18 cellular contexts compared by ENCODE assay signal in genomic region chr17:45368661-45369060, GRCh38. TPM values are rescaled to one million over a fixed set of nuclear protein-coding genes. Genes with fewer than 3 reads are reported as not detected.
DNase-seq lines count a peak whose midpoint lies in the region; ATAC-seq and TF ChIP-seq lines count a peak whose summit lies in the region.
"Had no signal": no experiment of that assay in that cellular context is flagged by ENCODE, and none has a peak within 500 bp of the region (broad histone marks: within the 10 kb centered on the region; RNA-seq: fewer than 3 reads in every experiment).

No MANE protein-coding gene starts in this region.

- H3K27ac Mint-ChIP-seq in osteocyte (ENCODE audit: unreplicated experiment) (peak overlapping the region; percentile 72), nephron progenitor cell (no peak overlapping the region)
- H3K27ac Mint-ChIP-seq: activated naive CD4-positive, alpha-beta T cell treated with anti-CD3 and anti-CD28 coated beads, Interleukin-2, amount 50 U/mL, for 24 hours; B cell had no signal

- H3K27me3 Mint-ChIP-seq in osteocyte (ENCODE audit: unreplicated experiment) (no peaks in the 10 kb centered on the region), nephron progenitor cell (ENCODE audit: low read depth, poor library complexity) (peaks cover 25% of the 10 kb centered on the region)

- DNase-seq in BJ (ENCODE audit: low read depth) (peak; percentile 87), RPMI7951 (ENCODE audit: low read depth) (peak; percentile 36), ecto neural progenitor cell (ENCODE audit: low spot score) (peak; percentile 11), osteocyte (ENCODE audit: extremely low spot score, unreplicated experiment) (no peak), NCI-H1417 treated with DMSO at 0.1 percent for 48 hours (lab: John Stamatoyannopoulos, UW) (no peak), nephron progenitor cell (no peak), GM19240 (ENCODE audit: insufficient read length, low spot score) (no peak)
- DNase-seq: activated CD4-positive, alpha-beta T cell treated with anti-CD3 and anti-CD28 coated beads, Interleukin-2, amount 50 U/mL, for 48 hours; activated T-cell treated with anti-CD3 and anti-CD28 coated beads for 4 hours; Caco-2; SHP77; stimulated activated CD4-positive, alpha-beta T cell treated with anti-CD3 and anti-CD28 coated beads, Interleukin-4, amount 100 ng/mL, for 1 hour; T-helper 2 cell had no signal

- H3K4me3 Mint-ChIP-seq in osteocyte (ENCODE audit: unreplicated experiment) (no peak overlapping the region), nephron progenitor cell (no peak overlapping the region)
- H3K4me3 Mint-ChIP-seq: activated naive CD4-positive, alpha-beta T cell treated with anti-CD3 and anti-CD28 coated beads, Interleukin-2, amount 50 U/mL, for 24 hours; B cell had no signal

- ATAC-seq in GM19397 (IDR thresholded peaks at IDR 0.05; ENCODE audit: unreplicated experiment), result no peak

- H3K4me3 ChIP-seq in BJ (ENCODE audit: low read depth, low read length), result no peak overlapping the region
- H3K4me3 ChIP-seq: lung, skin epidermis had no signal

- peaks cover 67% of the 10 kb centered on the region for H3K4me1 Mint-ChIP-seq in osteocyte (ENCODE audit: unreplicated experiment)
- peaks cover 42% of the 10 kb centered on the region for H3K4me1 Mint-ChIP-seq in nephron progenitor cell

- TF ChIP-seq CTCF in BJ (IDR thresholded peaks at IDR 0.05; ENCODE audit: insufficient read depth, low read depth, low read length) (no peak), osteocyte (IDR thresholded peaks at IDR 0.05) (no peak), nephron progenitor cell (IDR thresholded peaks at IDR 0.05) (no peak)

- CTCF ChIA-PET in BJ (lab: Yijun Ruan, JAX), result interaction anchor here (0.7 to 2.9 kb wide), 10 partner anchors 17 to 390 kb away, joined by 3 to 9 read pairs (median 3); partner anchors contain the start of genes ACBD4 and MAP3K14

- H3K36me3 Mint-ChIP-seq in osteocyte (ENCODE audit: unreplicated experiment) (no peaks in the 10 kb centered on the region), nephron progenitor cell (ENCODE audit: low read depth) (no peaks in the 10 kb centered on the region)
- H3K36me3 Mint-ChIP-seq: activated naive CD4-positive, alpha-beta T cell treated with anti-CD3 and anti-CD28 coated beads, Interleukin-2, amount 50 U/mL, for 24 hours had no signal

- no peaks in the 10 kb centered on the region for H3K27me3 ChIP-seq in BJ (ENCODE audit: control insufficient read depth, insufficient read depth, low read length)

- no peaks in the 10 kb centered on the region for H3K36me3 ChIP-seq in BJ (ENCODE audit: control insufficient read depth, insufficient read depth, low read length)

- POLR2A ChIA-PET in BJ (lab: Charles Lee), result interaction anchor here (0.6 to 1.1 kb wide), 4 partner anchors 14 to 224 kb away, joined by 3 to 6 read pairs (median 5); no protein-coding TSS in a partner anchor

- H3K9me3 Mint-ChIP-seq in osteocyte (ENCODE audit: unreplicated experiment), result no peaks in the 10 kb centered on the region
- no peaks in the 10 kb centered on the region for H3K9me3 Mint-ChIP-seq in nephron progenitor cell
- H3K9me3 Mint-ChIP-seq: activated naive CD4-positive, alpha-beta T cell treated with anti-CD3 and anti-CD28 coated beads, Interleukin-2, amount 50 U/mL, for 24 hours had no signal

RNA-seq across cellular contexts. Expression of gene MAP3K14, which starts 51.8 kb away (rescaled TPM):
- polyA plus RNA-seq in BJ (2011; rRNA removed), result 4.5 and 6.5 TPM in 2 replicates
- 4.0 and 5.9 TPM in 2 replicates for polyA minus RNA-seq in BJ (2011; rRNA and poly(A)+ RNA removed)
- 2.9 and 5.7 TPM in 2 replicates for total RNA-seq in RPMI7951 (2014; rRNA removed; shearing (Covaris generic))
- total RNA-seq in osteocyte, result 12.7 and 13.2 TPM in 2 replicates

Comparison
In these comparisons a context has a peak if more than half of its experiments do, and no peak if none do; other contexts are left out.
1. DNase-seq: peak in BJ (single experiment), RPMI7951 (single experiment) and ecto neural progenitor cell (single experiment); none in osteocyte (single experiment), NCI-H1417 treated with DMSO at 0.1 percent for 48 hours (single experiment), nephron progenitor cell (single experiment) and GM19240 (single experiment).